ENCODE assay signal across 1 cellular context in the genomic region with DNA sequence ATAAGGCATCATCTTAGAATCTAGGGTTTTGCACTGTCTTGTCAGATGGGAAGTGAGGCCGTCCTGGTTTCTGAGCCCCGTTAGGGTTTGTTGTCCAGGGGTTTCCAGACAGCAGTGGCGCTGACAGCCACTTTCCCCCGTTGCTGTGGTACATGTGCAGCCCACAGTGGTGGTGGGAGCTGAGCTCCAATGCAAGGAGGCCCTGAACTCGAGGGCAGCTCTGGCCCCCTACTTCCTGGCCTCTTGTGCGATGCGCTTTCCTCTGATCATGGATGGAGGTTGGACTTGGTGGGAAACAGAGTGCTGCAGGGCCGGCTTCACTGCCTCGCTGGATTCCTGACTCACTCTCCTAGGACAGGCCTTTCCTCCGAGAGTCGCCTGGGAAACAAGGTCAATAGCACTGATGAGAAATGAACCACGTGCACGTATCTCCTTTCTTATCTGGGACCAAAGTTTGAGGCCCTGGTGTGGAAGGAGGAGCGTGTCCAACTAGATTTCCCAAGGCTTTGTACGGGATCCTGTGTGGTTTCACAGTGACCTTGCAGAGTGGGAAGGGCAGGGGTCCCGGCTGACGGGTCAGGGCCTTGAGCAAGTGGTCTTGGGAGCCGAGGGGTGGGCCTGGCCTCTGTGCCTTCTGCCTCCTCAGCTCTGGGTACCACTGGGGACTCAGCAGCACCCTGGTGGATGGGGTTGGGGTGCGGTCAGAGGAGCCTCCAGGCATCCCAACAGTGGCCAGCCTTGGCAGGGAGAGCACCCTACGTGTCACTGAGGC.
A peak's percentile ranks its signal among the peaks of the same experiment; 100 is the strongest.
TF ChIP-seq lines count a peak whose summit lies in the region.

No MANE protein-coding gene starts in this region.

TF ChIP-seq in HepG2, 621 proteins besides CTCF, POLR2A, EP300 and RAD21 (continues in another document):
- TF ChIP-seq GPN1 (CRISPR knock-in tag; IDR thresholded peaks at IDR 0.05; ENCODE audit: borderline replicate concordance) (no peak), RCOR2 (CRISPR knock-in tag; IDR thresholded peaks at IDR 0.05) (0 out of 2 replicates have a peak, but pooled peaks have one; percentile 32), ELF3 (CRISPR knock-in tag; IDR thresholded peaks at IDR 0.05) (peak; percentile 24; the same call in 1 of the 2 replicates), HOXA3 (CRISPR knock-in tag; IDR thresholded peaks at IDR 0.05) (peak; percentile 76; the same call in 1 of the 2 replicates), SRY (CRISPR knock-in tag; IDR thresholded peaks at IDR 0.05) (0 out of 2 replicates have a peak, but pooled peaks have one; percentile 55), ZNF263 (CRISPR knock-in tag; IDR thresholded peaks at IDR 0.05) (peak; percentile 46; the same call in 1 of the 2 replicates), NFRKB (IDR thresholded peaks at IDR 0.05) (no peak), ZNF350 (CRISPR knock-in tag; IDR thresholded peaks at IDR 0.05; ENCODE audit: borderline replicate concordance, low read depth) (no peak), RBFOX2 (IDR thresholded peaks at IDR 0.05; ENCODE audit: low read depth, low read length) (peak; percentile 20; the same call in 1 of the 2 replicates), YEATS2 (CRISPR knock-in tag; IDR thresholded peaks at IDR 0.05; ENCODE audit: borderline replicate concordance) (peak; percentile 52; the same call in 1 of the 2 replicates), ERF (CRISPR knock-in tag; IDR thresholded peaks at IDR 0.05) (peak; percentile 24; the same call in 1 of the 2 replicates), KDM5B (CRISPR knock-in tag; IDR thresholded peaks at IDR 0.05; ENCODE audit: borderline replicate concordance) (peak; percentile 57; the same call in 1 of the 2 replicates), ZSCAN29 (CRISPR knock-in tag; conservative IDR thresholded peaks at IDR 0.05) (0 out of 2 replicates have a peak, but pooled peaks have one; percentile 28), FOXK2 (IDR thresholded peaks at IDR 0.05) (peak; percentile 50; the same call in 1 of the 2 replicates), BHLHE40 (IDR thresholded peaks at IDR 0.05; ENCODE audit: low read length) (peak; percentile 54; the same call in 1 of the 2 replicates), SPEN (CRISPR knock-in tag; IDR thresholded peaks at IDR 0.05; ENCODE audit: low read depth) (peak; percentile 79), MED1 (CRISPR knock-in tag; IDR thresholded peaks at IDR 0.05) (peak; percentile 75), ZFY (CRISPR knock-in tag; IDR thresholded peaks at IDR 0.05) (peak; percentile 81), ARNTL (CRISPR knock-in tag; IDR thresholded peaks at IDR 0.05) (0 out of 2 replicates have a peak, but pooled peaks have one; percentile 43), NCOA2 (CRISPR knock-in tag; IDR thresholded peaks at IDR 0.05) (no peak), ZNF143 (CRISPR knock-in tag; IDR thresholded peaks at IDR 0.05) (peak; percentile 57; the same call in 1 of the 2 replicates), TGIF2 (CRISPR knock-in tag; IDR thresholded peaks at IDR 0.05) (no peak)
- TF ChIP-seq, protein P1, sequence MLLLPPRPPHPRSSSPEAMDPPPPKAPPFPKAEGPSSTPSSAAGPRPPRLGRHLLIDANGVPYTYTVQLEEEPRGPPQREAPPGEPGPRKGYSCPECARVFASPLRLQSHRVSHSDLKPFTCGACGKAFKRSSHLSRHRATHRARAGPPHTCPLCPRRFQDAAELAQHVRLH (CRISPR knock-in tag; IDR thresholded peaks at IDR 0.05; ENCODE audit: borderline replicate concordance, low read depth) = peak; percentile 11; the same call in 1 of the 2 replicates
- TF ChIP-seq, protein P2, sequence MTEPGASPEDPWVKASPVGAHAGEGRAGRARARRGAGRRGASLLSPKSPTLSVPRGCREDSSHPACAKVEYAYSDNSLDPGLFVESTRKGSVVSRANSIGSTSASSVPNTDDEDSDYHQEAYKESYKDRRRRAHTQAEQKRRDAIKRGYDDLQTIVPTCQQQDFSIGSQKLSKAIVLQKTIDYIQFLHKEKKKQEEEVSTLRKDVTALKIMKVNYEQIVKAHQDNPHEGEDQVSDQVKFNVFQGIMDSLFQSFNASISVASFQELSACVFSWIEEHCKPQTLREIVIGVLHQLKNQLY (CRISPR knock-in tag; IDR thresholded peaks at IDR 0.05) = peak; percentile 79
- TF ChIP-seq, protein P3, sequence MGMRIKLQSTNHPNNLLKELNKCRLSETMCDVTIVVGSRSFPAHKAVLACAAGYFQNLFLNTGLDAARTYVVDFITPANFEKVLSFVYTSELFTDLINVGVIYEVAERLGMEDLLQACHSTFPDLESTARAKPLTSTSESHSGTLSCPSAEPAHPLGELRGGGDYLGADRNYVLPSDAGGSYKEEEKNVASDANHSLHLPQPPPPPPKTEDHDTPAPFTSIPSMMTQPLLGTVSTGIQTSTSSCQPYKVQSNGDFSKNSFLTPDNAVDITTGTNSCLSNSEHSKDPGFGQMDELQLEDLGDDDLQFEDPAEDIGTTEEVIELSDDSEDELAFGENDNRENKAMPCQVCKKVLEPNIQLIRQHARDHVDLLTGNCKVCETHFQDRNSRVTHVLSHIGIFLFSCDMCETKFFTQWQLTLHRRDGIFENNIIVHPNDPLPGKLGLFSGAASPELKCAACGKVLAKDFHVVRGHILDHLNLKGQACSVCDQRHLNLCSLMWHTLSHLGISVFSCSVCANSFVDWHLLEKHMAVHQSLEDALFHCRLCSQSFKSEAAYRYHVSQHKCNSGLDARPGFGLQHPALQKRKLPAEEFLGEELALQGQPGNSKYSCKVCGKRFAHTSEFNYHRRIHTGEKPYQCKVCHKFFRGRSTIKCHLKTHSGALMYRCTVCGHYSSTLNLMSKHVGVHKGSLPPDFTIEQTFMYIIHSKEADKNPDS (CRISPR knock-in tag; IDR thresholded peaks at IDR 0.05) = 0 out of 2 replicates have a peak, but pooled peaks have one; percentile 25
- TF ChIP-seq, protein P4, sequence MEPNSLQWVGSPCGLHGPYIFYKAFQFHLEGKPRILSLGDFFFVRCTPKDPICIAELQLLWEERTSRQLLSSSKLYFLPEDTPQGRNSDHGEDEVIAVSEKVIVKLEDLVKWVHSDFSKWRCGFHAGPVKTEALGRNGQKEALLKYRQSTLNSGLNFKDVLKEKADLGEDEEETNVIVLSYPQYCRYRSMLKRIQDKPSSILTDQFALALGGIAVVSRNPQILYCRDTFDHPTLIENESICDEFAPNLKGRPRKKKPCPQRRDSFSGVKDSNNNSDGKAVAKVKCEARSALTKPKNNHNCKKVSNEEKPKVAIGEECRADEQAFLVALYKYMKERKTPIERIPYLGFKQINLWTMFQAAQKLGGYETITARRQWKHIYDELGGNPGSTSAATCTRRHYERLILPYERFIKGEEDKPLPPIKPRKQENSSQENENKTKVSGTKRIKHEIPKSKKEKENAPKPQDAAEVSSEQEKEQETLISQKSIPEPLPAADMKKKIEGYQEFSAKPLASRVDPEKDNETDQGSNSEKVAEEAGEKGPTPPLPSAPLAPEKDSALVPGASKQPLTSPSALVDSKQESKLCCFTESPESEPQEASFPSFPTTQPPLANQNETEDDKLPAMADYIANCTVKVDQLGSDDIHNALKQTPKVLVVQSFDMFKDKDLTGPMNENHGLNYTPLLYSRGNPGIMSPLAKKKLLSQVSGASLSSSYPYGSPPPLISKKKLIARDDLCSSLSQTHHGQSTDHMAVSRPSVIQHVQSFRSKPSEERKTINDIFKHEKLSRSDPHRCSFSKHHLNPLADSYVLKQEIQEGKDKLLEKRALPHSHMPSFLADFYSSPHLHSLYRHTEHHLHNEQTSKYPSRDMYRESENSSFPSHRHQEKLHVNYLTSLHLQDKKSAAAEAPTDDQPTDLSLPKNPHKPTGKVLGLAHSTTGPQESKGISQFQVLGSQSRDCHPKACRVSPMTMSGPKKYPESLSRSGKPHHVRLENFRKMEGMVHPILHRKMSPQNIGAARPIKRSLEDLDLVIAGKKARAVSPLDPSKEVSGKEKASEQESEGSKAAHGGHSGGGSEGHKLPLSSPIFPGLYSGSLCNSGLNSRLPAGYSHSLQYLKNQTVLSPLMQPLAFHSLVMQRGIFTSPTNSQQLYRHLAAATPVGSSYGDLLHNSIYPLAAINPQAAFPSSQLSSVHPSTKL (CRISPR knock-in tag; IDR thresholded peaks at IDR 0.05) = peak; percentile 63
- TF ChIP-seq, protein P5, sequence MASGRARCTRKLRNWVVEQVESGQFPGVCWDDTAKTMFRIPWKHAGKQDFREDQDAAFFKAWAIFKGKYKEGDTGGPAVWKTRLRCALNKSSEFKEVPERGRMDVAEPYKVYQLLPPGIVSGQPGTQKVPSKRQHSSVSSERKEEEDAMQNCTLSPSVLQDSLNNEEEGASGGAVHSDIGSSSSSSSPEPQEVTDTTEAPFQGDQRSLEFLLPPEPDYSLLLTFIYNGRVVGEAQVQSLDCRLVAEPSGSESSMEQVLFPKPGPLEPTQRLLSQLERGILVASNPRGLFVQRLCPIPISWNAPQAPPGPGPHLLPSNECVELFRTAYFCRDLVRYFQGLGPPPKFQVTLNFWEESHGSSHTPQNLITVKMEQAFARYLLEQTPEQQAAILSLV (CRISPR knock-in tag; IDR thresholded peaks at IDR 0.05; ENCODE audit: borderline replicate concordance) = no peak
- TF ChIP-seq, protein P6, sequence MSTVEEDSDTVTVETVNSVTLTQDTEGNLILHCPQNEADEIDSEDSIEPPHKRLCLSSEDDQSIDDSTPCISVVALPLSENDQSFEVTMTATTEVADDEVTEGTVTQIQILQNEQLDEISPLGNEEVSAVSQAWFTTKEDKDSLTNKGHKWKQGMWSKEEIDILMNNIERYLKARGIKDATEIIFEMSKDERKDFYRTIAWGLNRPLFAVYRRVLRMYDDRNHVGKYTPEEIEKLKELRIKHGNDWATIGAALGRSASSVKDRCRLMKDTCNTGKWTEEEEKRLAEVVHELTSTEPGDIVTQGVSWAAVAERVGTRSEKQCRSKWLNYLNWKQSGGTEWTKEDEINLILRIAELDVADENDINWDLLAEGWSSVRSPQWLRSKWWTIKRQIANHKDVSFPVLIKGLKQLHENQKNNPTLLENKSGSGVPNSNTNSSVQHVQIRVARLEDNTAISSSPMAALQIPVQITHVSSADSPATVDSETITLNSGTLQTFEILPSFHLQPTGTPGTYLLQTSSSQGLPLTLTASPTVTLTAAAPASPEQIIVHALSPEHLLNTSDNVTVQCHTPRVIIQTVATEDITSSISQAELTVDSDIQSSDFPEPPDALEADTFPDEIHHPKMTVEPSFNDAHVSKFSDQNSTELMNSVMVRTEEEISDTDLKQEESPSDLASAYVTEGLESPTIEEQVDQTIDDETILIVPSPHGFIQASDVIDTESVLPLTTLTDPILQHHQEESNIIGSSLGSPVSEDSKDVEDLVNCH (CRISPR knock-in tag; IDR thresholded peaks at IDR 0.05) = no peak
- TF ChIP-seq, protein P7, sequence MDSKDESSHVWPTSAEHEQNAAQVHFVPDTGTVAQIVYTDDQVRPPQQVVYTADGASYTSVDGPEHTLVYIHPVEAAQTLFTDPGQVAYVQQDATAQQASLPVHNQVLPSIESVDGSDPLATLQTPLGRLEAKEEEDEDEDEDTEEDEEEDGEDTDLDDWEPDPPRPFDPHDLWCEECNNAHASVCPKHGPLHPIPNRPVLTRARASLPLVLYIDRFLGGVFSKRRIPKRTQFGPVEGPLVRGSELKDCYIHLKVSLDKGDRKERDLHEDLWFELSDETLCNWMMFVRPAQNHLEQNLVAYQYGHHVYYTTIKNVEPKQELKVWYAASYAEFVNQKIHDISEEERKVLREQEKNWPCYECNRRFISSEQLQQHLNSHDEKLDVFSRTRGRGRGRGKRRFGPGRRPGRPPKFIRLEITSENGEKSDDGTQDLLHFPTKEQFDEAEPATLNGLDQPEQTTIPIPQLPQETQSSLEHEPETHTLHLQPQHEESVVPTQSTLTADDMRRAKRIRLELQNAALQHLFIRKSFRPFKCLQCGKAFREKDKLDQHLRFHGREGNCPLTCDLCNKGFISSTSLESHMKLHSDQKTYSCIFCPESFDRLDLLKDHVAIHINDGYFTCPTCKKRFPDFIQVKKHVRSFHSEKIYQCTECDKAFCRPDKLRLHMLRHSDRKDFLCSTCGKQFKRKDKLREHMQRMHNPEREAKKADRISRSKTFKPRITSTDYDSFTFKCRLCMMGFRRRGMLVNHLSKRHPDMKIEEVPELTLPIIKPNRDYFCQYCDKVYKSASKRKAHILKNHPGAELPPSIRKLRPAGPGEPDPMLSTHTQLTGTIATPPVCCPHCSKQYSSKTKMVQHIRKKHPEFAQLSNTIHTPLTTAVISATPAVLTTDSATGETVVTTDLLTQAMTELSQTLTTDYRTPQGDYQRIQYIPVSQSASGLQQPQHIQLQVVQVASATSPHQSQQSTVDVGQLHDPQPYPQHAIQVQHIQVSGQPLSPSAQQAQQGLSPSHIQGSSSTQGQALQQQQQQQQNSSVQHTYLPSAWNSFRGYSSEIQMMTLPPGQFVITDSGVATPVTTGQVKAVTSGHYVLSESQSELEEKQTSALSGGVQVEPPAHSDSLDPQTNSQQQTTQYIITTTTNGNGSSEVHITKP (CRISPR knock-in tag; IDR thresholded peaks at IDR 0.05; ENCODE audit: low read depth) = peak; percentile 79; the same call in 1 of the 2 replicates
- TF ChIP-seq, protein P8, sequence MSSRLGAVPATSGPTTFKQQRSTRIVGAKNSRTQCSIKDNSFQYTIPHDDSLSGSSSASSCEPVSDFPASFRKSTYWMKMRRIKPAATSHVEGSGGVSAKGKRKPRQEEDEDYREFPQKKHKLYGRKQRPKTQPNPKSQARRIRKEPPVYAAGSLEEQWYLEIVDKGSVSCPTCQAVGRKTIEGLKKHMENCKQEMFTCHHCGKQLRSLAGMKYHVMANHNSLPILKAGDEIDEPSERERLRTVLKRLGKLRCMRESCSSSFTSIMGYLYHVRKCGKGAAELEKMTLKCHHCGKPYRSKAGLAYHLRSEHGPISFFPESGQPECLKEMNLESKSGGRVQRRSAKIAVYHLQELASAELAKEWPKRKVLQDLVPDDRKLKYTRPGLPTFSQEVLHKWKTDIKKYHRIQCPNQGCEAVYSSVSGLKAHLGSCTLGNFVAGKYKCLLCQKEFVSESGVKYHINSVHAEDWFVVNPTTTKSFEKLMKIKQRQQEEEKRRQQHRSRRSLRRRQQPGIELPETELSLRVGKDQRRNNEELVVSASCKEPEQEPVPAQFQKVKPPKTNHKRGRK (CRISPR knock-in tag; IDR thresholded peaks at IDR 0.05) = no peak
- TF ChIP-seq, protein P9, sequence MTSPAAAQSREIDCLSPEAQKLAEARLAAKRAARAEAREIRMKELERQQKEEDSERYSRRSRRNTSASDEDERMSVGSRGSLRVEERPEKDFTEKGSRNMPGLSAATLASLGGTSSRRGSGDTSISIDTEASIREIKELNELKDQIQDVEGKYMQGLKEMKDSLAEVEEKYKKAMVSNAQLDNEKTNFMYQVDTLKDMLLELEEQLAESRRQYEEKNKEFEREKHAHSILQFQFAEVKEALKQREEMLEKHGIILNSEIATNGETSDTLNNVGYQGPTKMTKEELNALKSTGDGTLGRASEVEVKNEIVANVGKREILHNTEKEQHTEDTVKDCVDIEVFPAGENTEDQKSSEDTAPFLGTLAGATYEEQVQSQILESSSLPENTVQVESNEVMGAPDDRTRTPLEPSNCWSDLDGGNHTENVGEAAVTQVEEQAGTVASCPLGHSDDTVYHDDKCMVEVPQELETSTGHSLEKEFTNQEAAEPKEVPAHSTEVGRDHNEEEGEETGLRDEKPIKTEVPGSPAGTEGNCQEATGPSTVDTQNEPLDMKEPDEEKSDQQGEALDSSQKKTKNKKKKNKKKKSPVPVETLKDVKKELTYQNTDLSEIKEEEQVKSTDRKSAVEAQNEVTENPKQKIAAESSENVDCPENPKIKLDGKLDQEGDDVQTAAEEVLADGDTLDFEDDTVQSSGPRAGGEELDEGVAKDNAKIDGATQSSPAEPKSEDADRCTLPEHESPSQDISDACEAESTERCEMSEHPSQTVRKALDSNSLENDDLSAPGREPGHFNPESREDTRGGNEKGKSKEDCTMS (CRISPR knock-in tag; conservative IDR thresholded peaks at IDR 0.05) = no peak
